In genomic region chr17:76080207-76080933, GRCh38 we compare ENCODE assay signal across 1 cellular context.
TF ChIP-seq lines count a peak whose summit lies in the region.

No MANE protein-coding gene starts in this region.

TF ChIP-seq in K562, 482 proteins besides CTCF, POLR2A, EP300 and RAD21:
- peak; percentile 77 for TF ChIP-seq POLR2G (IDR thresholded peaks at IDR 0.05; ENCODE audit: low read depth, low read length)
- TF ChIP-seq CREB3L1 (IDR thresholded peaks at IDR 0.05; ENCODE audit: borderline replicate concordance, low read depth): no peak
TF ChIP-seq in K562: peak in this region for 1.
